Comparison of ENCODE assay signal across 23 cellular contexts in the genomic region with DNA sequence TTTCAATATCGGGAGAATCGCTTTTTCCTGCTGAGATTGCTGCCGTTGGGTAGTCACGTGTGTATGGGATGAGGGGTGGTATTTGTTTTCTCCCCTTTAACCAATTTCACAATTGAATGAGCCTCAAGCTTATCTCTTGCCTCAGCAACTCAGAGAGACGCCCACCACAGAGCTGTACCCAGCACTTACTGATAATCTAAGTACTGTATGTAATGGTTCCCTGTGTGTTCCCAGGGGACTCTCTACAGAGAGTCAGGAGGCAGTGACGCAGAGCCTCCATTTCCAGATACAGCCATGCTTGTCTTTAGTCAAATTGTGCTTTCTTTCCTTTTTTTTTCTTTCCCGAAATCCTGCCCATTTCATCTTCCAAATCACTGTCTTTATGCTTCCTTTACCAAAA.
"Had no signal": no experiment of that assay in that cellular context is flagged by ENCODE, and none has a peak within 500 bp of the region (broad histone marks: within the 10 kb centered on the region; RNA-seq: fewer than 3 reads in every experiment).

No MANE protein-coding gene starts in this region.

- H3K27ac ChIP-seq: colonic mucosa, gastrocnemius medialis, neutrophil, tibial nerve, VCaP had no signal

- H3K36me3 ChIP-seq: colonic mucosa, gastrocnemius medialis, neutrophil, tibial nerve had no signal

- H3K4me2 ChIP-seq: smooth muscle cell had no signal

- H3K4me3 ChIP-seq: colonic mucosa, dorsolateral prefrontal cortex, gastrocnemius medialis, smooth muscle cell, tibial nerve had no signal

- DNase-seq: activated CD4-positive, alpha-beta T cell treated with anti-CD3 and anti-CD28 coated beads for 48 hours; activated CD4-positive, alpha-beta T cell treated with anti-CD3 and anti-CD28 coated beads, Interleukin-2, amount 50 U/mL, for 48 hours; activated CD8-positive, alpha-beta memory T cell treated with anti-CD3 and anti-CD28 coated beads for 24 hours; activated effector memory CD4-positive, alpha-beta T cell treated with Interleukin-2 at 50 U/mL for 16 hours; activated naive CD4-positive, alpha-beta T cell treated with Interleukin-2 at 50 U/mL for 16 hours; anterior cingulate cortex; colonic mucosa; dorsolateral prefrontal cortex; effector memory CD4-positive, alpha-beta T cell; gastrocnemius medialis; hippocampal formation; left cardiac atrium; mammary epithelial cell; naive B cell; nephron progenitor cell; stimulated activated CD4-positive, alpha-beta T cell treated with anti-CD3 and anti-CD28 coated beads, Interleukin-15, amount 100 ng/mL, for 24 hours; stimulated activated CD4-positive, alpha-beta T cell treated with anti-CD3 and anti-CD28 coated beads, Interleukin-2, amount 100 ng/mL, for 24 hours; stimulated activated naive B cell treated with anti-CD40 and anti-IgM and Interleukin-4, amounts not matched to agents 10 μg/mL and 1 μg/mL and 100 μg/mL, for 72 hours had no signal

- H3K27me3 ChIP-seq: colonic mucosa, gastrocnemius medialis, neutrophil, tibial nerve had no signal

- H3K4me1 ChIP-seq: colonic mucosa, gastrocnemius medialis had no signal

- ATAC-seq: activated CD4-positive, CD25-positive, alpha-beta regulatory T cell treated with anti-CD3 and anti-CD28 coated beads, Interleukin-2, amount 50 U/mL, for 24 hours; gastrocnemius medialis; left cardiac atrium; stimulated activated naive B cell treated with anti-CD40 and anti-IgM and Interleukin-4, amounts not matched to agents 10 μg/mL and 1 μg/mL and 100 μg/mL, for 72 hours had no signal
